26 cellular contexts compared by ENCODE assay signal in the genomic region with DNA sequence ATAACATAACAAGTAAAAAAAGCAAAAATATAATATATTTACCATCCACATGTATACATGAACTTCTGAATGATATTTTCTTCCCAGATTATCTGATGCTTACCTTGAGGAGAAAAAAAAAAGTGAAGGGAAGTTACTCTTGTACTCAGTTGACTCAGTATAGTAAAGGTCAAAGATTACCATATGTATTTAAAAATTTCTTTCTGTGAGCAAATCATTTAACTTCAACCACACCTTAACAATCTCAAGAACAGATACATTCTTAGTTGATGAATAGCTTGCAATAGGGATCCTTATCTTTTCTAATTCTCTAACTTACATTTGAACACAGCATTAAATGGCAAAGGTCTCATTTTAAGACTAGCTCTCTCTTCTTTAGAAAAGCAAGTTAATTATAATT. TPM values are rescaled to one million over a fixed set of nuclear protein-coding genes. Genes with fewer than 3 reads are reported as not detected.
"Had no signal": no experiment of that assay in that cellular context is flagged by ENCODE, and none has a peak within 500 bp of the region (broad histone marks: within the 10 kb centered on the region; RNA-seq: fewer than 3 reads in every experiment).

No MANE protein-coding gene starts in this region.

- ATAC-seq: activated CD4-positive, CD25-positive, alpha-beta regulatory T cell treated with anti-CD3 and anti-CD28 coated beads, Interleukin-2, amount 50 U/mL, for 24 hours; activated naive CD8-positive, alpha-beta T cell treated with anti-CD3 and anti-CD28 coated beads, Interleukin-2, amount 50 U/mL, for 24 hours; effector memory CD8-positive, alpha-beta T cell; esophagus mucosa; right lobe of liver; stimulated activated effector memory CD8-positive, alpha-beta T cell treated with anti-CD3 and anti-CD28 coated beads, Interleukin-12 subunit alpha, Interleukin-12 subunit beta, amount 100 ng/mL, for 72 hours; stimulated activated naive CD8-positive, alpha-beta T cell treated with anti-CD3 and anti-CD28 coated beads, Interleukin-15, amount 100 ng/mL, for 72 hours had no signal

- FAIRE-seq: endothelial cell of umbilical vein, frontal cortex had no signal

- H3K27ac ChIP-seq: dorsolateral prefrontal cortex, parathyroid adenoma, right lobe of liver, skin epidermis, tibial artery, VCaP had no signal

- H3K36me3 ChIP-seq: right lobe of liver, tibial artery had no signal

- H3K4me3 ChIP-seq: dorsolateral prefrontal cortex, right lobe of liver, skin epidermis, tibial artery had no signal

- H3K27me3 ChIP-seq: dorsolateral prefrontal cortex, right lobe of liver, tibial artery had no signal

- DNase-seq: activated CD4-positive, alpha-beta memory T cell treated with anti-CD3 and anti-CD28 coated beads, Interleukin-2, amount 10 ng/mL, durations not matched to agents 7 days and 5 days; activated gamma-delta T cell; activated naive CD4-positive, alpha-beta T cell treated with anti-CD3 and anti-CD28 coated beads, Interleukin-2, amount 50 U/mL, for 16 hours; activated naive CD8-positive, alpha-beta T cell treated with anti-CD3 and anti-CD28 coated beads, Interleukin-2, amount 50 U/mL, for 24 hours; dorsolateral prefrontal cortex; effector memory CD8-positive, alpha-beta T cell; glutamatergic neuron; hippocampal formation; mesenchymal stem cell; nephron progenitor cell; right lobe of liver; stimulated activated CD4-positive, alpha-beta T cell treated with anti-CD3 and anti-CD28 coated beads, Interleukin-2, amount 100 ng/mL, for 24 hours; stimulated activated naive CD8-positive, alpha-beta T cell treated with anti-CD3 and anti-CD28 coated beads, Interleukin-15, amount 100 ng/mL, for 72 hours; tibial artery had no signal

- H3K9me3 ChIP-seq: right lobe of liver, tibial artery had no signal

- H3K4me1 ChIP-seq: parathyroid adenoma, right lobe of liver, tibial artery had no signal

RNA-seq across cellular contexts. Expression of gene PRR15, which starts 29.8 kb away (rescaled TPM):
- total RNA-seq: activated CD4-positive, alpha-beta memory T cell treated with anti-CD3 and anti-CD28 coated beads, Interleukin-2, amount 10 ng/mL, durations not matched to agents 7 days and 5 days; activated CD4-positive, alpha-beta T cell treated with anti-CD3 and anti-CD28 coated beads, Interleukin-2, amount 10 ng/mL, durations not matched to agents 24 days and 14 days; activated T-helper 1 cell treated with anti-CD3 and anti-CD28 coated beads, Interleukin-12 subunit alpha, Interleukin-12 subunit beta, Interleukin-2, Interleukin-4 antibody, amounts not matched to agents 30 ng/mL and 10 ng/mL and 1 ng/mL, durations not matched to agents 14 hours and 24 hours and 36 hours; mononuclear cell; T-helper 2 cell treated with Interferon-gamma antibody and Interleukin-4, amounts not matched to agents 100 ng/mL and 5 ng/mL, for 36 hours had no signal
